8 cellular contexts compared by ENCODE assay signal in the genomic region with DNA sequence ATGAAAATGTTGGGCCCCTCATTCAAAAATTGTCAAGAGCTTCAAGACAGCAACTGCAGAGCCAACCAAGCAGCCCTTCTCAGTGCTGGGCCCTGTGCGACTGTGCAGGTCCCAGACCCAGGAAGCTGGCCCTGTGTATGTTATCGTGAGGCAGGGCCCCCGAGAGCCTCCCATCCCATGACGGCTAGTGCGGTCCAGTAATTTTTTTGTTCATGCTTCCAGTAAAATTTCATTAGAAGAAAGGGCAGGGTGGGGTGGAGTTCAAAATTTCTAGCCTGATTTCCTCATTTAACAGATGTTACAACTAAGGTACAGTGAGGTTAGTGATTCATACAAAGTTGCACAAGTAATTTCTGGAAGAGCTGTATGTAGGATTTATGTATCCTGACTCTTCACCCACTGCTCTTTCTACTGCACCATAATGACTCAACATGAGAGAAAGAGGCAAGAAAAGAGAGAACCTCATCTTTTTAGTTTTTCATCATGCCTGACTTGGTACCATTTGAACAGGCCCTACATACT.
DNase-seq lines count a peak whose midpoint lies in the region; ATAC-seq and TF ChIP-seq lines count a peak whose summit lies in the region.

No MANE protein-coding gene starts in this region.

- peak; percentile 53 for ATAC-seq in Right ventricle myocardium inferior
- ATAC-seq in HG03575 (IDR thresholded peaks at IDR 0.05; ENCODE audit: extremely low read depth, insufficient number of reproducible peaks, low FRiP score, unreplicated experiment), result peak; percentile 68

- no peak overlapping the region for H3K27ac Mint-ChIP-seq in endodermal cell

- H3K4me3 ChIP-seq in astrocyte of the spinal cord (ENCODE audit: low read depth, low read length) (no peak overlapping the region), endodermal cell (ENCODE audit: low read length) (no peak overlapping the region)

- DNase-seq in Right ventricle myocardium inferior (ENCODE audit: missing footprints) (no peak), cardiac septum (ENCODE audit: low spot score) (no peak), astrocyte of the spinal cord (ENCODE audit: low read depth, low spot score) (peak; percentile 90), non-pigmented ciliary epithelial cell (ENCODE audit: low read depth) (peak; percentile 90), endodermal cell (no peak), SW480 (ENCODE audit: low spot score) (no peak), NCI-H2171 (lab: John Stamatoyannopoulos, UW) (no peak)

- H3K27me3 Mint-ChIP-seq in endodermal cell (ENCODE audit: insufficient read depth), result no peaks in the 10 kb centered on the region

- no peaks in the 10 kb centered on the region for H3K4me1 Mint-ChIP-seq in endodermal cell

- no peaks in the 10 kb centered on the region for H3K9me3 Mint-ChIP-seq in endodermal cell

- no peaks in the 10 kb centered on the region for H3K36me3 ChIP-seq in endodermal cell (ENCODE audit: control insufficient read depth, insufficient read depth, low read length)

- no peaks in the 10 kb centered on the region for H3K27me3 ChIP-seq in endodermal cell (ENCODE audit: control insufficient read depth, insufficient read depth, low read length, poor library complexity, severe bottlenecking)

- intact Hi-C loops in Right ventricle myocardium inferior (cut with DNase I) (no loop called here), cardiac septum (cut with DNase I) (no loop called here)

- no peak overlapping the region for H3K27ac ChIP-seq in endodermal cell (ENCODE audit: low read depth, low read length)

- H3K9me3 ChIP-seq in endodermal cell (ENCODE audit: control insufficient read depth, low read length), result no peaks in the 10 kb centered on the region

- in situ Hi-C loops in astrocyte of the spinal cord (cut with HindIII; ENCODE audit: low sequenced_read_pairs), result no loop called here

- TF ChIP-seq CTCF in astrocyte of the spinal cord (IDR thresholded peaks at IDR 0.05; ENCODE audit: low read depth, low read length) (no peak), endodermal cell (conservative IDR thresholded peaks at IDR 0.05) (no peak)

- no peak overlapping the region for H3K4me3 Mint-ChIP-seq in endodermal cell

- no peak overlapping the region for H3K9ac ChIP-seq in endodermal cell (ENCODE audit: extremely low read depth, low read length, poor library complexity, severe bottlenecking)

- 67 to 93% methylated on average over 1 to 5 of the region's 5 CpGs for WGBS in endodermal cell (ENCODE audit: insufficient coverage in 1 of 2, insufficient read length in 1 of 2), 2 experiments

- no peaks in the 10 kb centered on the region for H3K36me3 Mint-ChIP-seq in endodermal cell (ENCODE audit: low read depth)

- H3K4me1 ChIP-seq in endodermal cell (ENCODE audit: control insufficient read depth, insufficient read depth, low read length), result no peaks in the 10 kb centered on the region

Comparison
In these comparisons a context has a peak if more than half of its experiments do, and no peak if none do; other contexts are left out.
1. DNase-seq: peak in astrocyte of the spinal cord (single experiment) and non-pigmented ciliary epithelial cell (single experiment); none in Right ventricle myocardium inferior (single experiment), cardiac septum (single experiment), endodermal cell (single experiment), SW480 (single experiment) and NCI-H2171 (single experiment).